ENCODE assay signal across 24 cellular contexts in the genomic region with DNA sequence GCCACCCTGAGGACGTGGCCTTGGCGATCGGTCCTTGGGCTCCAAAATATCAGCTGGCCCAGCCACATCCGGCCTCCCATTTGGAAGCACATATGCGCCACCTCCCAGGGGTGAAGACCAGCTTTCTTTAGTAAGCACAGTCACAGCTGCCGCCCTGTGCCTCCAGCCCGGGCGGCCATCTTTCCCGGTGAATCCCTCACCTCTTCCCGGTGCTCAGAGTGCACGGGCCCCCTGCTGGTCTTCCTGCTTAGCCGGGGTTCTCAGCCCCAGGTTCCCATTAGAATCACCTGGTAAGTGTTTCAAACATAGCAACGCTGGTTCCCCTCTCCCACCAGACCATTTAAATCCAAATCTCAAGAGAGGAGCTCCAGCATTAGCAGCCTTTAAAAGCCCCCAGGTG.
DNase-seq lines count a peak whose midpoint lies in the region; ATAC-seq and TF ChIP-seq lines count a peak whose summit lies in the region.
"Had no signal": no experiment of that assay in that cellular context is flagged by ENCODE, and none has a peak within 500 bp of the region (broad histone marks: within the 10 kb centered on the region; RNA-seq: fewer than 3 reads in every experiment).

No MANE protein-coding gene starts in this region.

- TF ChIP-seq EP300 in stomach (IDR thresholded peaks at IDR 0.05), result no peak

- H3K4me1 Mint-ChIP-seq in CD8-positive, alpha-beta T cell (ENCODE audit: low read depth), result no peaks in the 10 kb centered on the region
- H3K4me1 Mint-ChIP-seq: memory B cell had no signal

- ATAC-seq in CD8-positive, alpha-beta T cell, result no peak
- ATAC-seq: activated CD8-positive, alpha-beta T cell treated with anti-CD3 and anti-CD28 coated beads, Interleukin-2, amount 10 ng/mL, durations not matched to agents 7 days and 5 days; heart right ventricle; left colon; psoas muscle had no signal

- no peaks in the 10 kb centered on the region for H3K9me3 ChIP-seq in CD8-positive, alpha-beta T cell (ENCODE audit: low read length)
- H3K9me3 ChIP-seq in stomach, result no peaks in the 10 kb centered on the region
- H3K9me3 ChIP-seq: Caco-2, heart right ventricle, neutrophil, psoas muscle, SJCRH30 had no signal

- TF ChIP-seq CTCF in HFF-Myc (IDR thresholded peaks at IDR 0.05; ENCODE audit: low read depth, low read length, missing control alignments) (peak; percentile 23), VCaP (conservative IDR thresholded peaks at IDR 0.05) (peak; percentile 27; the same call in 1 of the 2 replicates), stomach (IDR thresholded peaks at IDR 0.05) (no peak)
- no peak for TF ChIP-seq CTCF in CD8-positive, alpha-beta T cell (IDR thresholded peaks at IDR 0.05)

- DNase-seq in D341Med (ENCODE audit: low spot score) (peak; percentile 58), HFF-Myc (ENCODE audit: extremely low read depth, low read depth) (no peak), iPS-NIHi11 (ENCODE audit: low spot score) (peak; percentile 36), NCI-H69 (lab: John Stamatoyannopoulos, UW) (no peak), stomach (no peak)
- DNase-seq in CD8-positive, alpha-beta T cell, result no peak
- DNase-seq: activated CD8-positive, alpha-beta T cell treated with anti-CD3 and anti-CD28 coated beads, Interleukin-2, amount 10 ng/mL, durations not matched to agents 7 days and 5 days; activated gamma-delta T cell; activated T-cell treated with anti-CD3 and anti-CD28 coated beads for 4 hours; cerebellar nuclear complex; heart right ventricle; Karpas-422; left colon; MV-4-11; NCI-H1694; NCI-H774; OCI-M1; psoas muscle had no signal

- no peak overlapping the region for H3K4me3 ChIP-seq in HFF-Myc (replicated peaks; ENCODE audit: low read depth, low read length)
- no peak overlapping the region for H3K4me3 ChIP-seq in CD8-positive, alpha-beta T cell (ENCODE audit: low read depth, low read length)
- H3K4me3 ChIP-seq in stomach, result no peak overlapping the region
- H3K4me3 ChIP-seq: heart right ventricle, psoas muscle, SJCRH30 had no signal

- intact Hi-C loops in CD8-positive, alpha-beta T cell (cut with DNase I, micrococcal nuclease), result no loop called here
- intact Hi-C loops in stomach (cut with DNase I; ENCODE audit: low total_unique reads), result no loop called here

- no peak overlapping the region for H3K4me3 Mint-ChIP-seq in CD8-positive, alpha-beta T cell
- H3K4me3 Mint-ChIP-seq: activated CD8-positive, alpha-beta T cell treated with anti-CD3 and anti-CD28 coated beads, Interleukin-2, amount 10 ng/mL, durations not matched to agents 7 days and 5 days; memory B cell had no signal

- WGBS in stomach, 5 donors, result 87 to 92% (median 91%) methylated on average over 13 of the region's 13 CpGs

- H3K27ac Mint-ChIP-seq in CD8-positive, alpha-beta T cell, result no peak overlapping the region
- H3K27ac Mint-ChIP-seq: activated CD8-positive, alpha-beta T cell treated with anti-CD3 and anti-CD28 coated beads, Interleukin-2, amount 10 ng/mL, durations not matched to agents 7 days and 5 days; memory B cell had no signal

- no peaks in the 10 kb centered on the region for H3K9me3 Mint-ChIP-seq in CD8-positive, alpha-beta T cell
- H3K9me3 Mint-ChIP-seq: memory B cell had no signal

- no peaks in the 10 kb centered on the region for H3K4me1 ChIP-seq in CD8-positive, alpha-beta T cell (ENCODE audit: insufficient read depth, low read length)
- H3K4me1 ChIP-seq in stomach, result peaks cover 0 to 10% (median 0%) of the 10 kb centered on the region in 4 donors
- H3K4me1 ChIP-seq: Caco-2, heart right ventricle, psoas muscle, SJCRH30 had no signal

- H3K27ac ChIP-seq in VCaP (no peak overlapping the region), stomach (no peak overlapping the region)
- no peak overlapping the region for H3K27ac ChIP-seq in CD8-positive, alpha-beta T cell (ENCODE audit: low read depth, low read length)
- H3K27ac ChIP-seq: epithelial cell of prostate, heart right ventricle, neutrophil, psoas muscle, SJCRH30 had no signal

- H3K27me3 ChIP-seq in CD8-positive, alpha-beta T cell (ENCODE audit: insufficient read depth, low read length), result no peaks in the 10 kb centered on the region
- H3K27me3 ChIP-seq in stomach, result peaks cover 0 to 4% (median 0%) of the 10 kb centered on the region in 3 donors
- H3K27me3 ChIP-seq: SJCRH30 had no signal

- CTCF ChIA-PET in CD8-positive, alpha-beta T cell (lab: Charles Lee), result no interaction called here

- POLR2A ChIA-PET in CD8-positive, alpha-beta T cell (lab: Charles Lee), result no interaction called here

- no peaks in the 10 kb centered on the region for H3K36me3 ChIP-seq in CD8-positive, alpha-beta T cell (ENCODE audit: insufficient read depth, low read length)
- no peaks in the 10 kb centered on the region for H3K36me3 ChIP-seq in stomach
- H3K36me3 ChIP-seq: heart right ventricle, neutrophil, SJCRH30 had no signal

- TF ChIP-seq POLR2A in stomach (IDR thresholded peaks at IDR 0.05), result no peak

- no peaks in the 10 kb centered on the region for H3K36me3 Mint-ChIP-seq in CD8-positive, alpha-beta T cell
- H3K36me3 Mint-ChIP-seq: memory B cell had no signal

- peaks cover 21% of the 10 kb centered on the region for H3K27me3 Mint-ChIP-seq in CD8-positive, alpha-beta T cell (ENCODE audit: low read depth)

Comparison
In these comparisons a context has a peak if more than half of its experiments do, and no peak if none do; other contexts are left out.
1. DNase-seq: peak in D341Med (single experiment) and iPS-NIHi11 (single experiment); none in HFF-Myc (single experiment), CD8-positive, alpha-beta T cell (0 of 7), NCI-H69 (single experiment) and stomach (single experiment).
2. CTCF ChIP-seq: peak in HFF-Myc (single experiment) and VCaP (single experiment); none in CD8-positive, alpha-beta T cell (single experiment) and stomach (0 of 7).